ENCODE assay signal across 9 cellular contexts in genomic region chr3:39088889-39089288, GRCh38.
"Had no signal": no experiment of that assay in that cellular context is flagged by ENCODE, and none has a peak within 500 bp of the region (broad histone marks: within the 10 kb centered on the region; RNA-seq: fewer than 3 reads in every experiment).

No MANE protein-coding gene starts in this region.

- H3K27me3 ChIP-seq: uterus had no signal

- H3K9me3 ChIP-seq: uterus had no signal

- DNase-seq: activated CD4-positive, alpha-beta T cell treated with anti-CD3 and anti-CD28 coated beads, Interleukin-2, amount 50 U/mL, for 48 hours; activated CD4-positive, CD25-positive, alpha-beta regulatory T cell; activated T-cell treated with anti-CD3 and anti-CD28 coated beads, Interleukin-2, amount 50 U/mL, for 72 hours; cerebellar nuclear complex; hypothalamus; retina; stimulated activated CD4-positive, alpha-beta T cell treated with anti-CD3 and anti-CD28 coated beads, Interleukin-15, amount 100 ng/mL, for 24 hours; stimulated activated CD4-positive, alpha-beta T cell treated with anti-CD3 and anti-CD28 coated beads, Interleukin-4, amount 100 ng/mL, for 4 hours; uterus had no signal

- H3K4me3 ChIP-seq: uterus had no signal
